ENCODE assay signal across 10 cellular contexts in genomic region chr6:41976794-41977484, GRCh38. TPM values are rescaled to one million over a fixed set of nuclear protein-coding genes. Genes with fewer than 3 reads are reported as not detected.
DNase-seq lines count a peak whose midpoint lies in the region; ATAC-seq and TF ChIP-seq lines count a peak whose summit lies in the region.
"Had no signal": no experiment of that assay in that cellular context is flagged by ENCODE, and none has a peak within 500 bp of the region (broad histone marks: within the 10 kb centered on the region; RNA-seq: fewer than 3 reads in every experiment).

No MANE protein-coding gene starts in this region.

- no peak overlapping the region for H3K27ac ChIP-seq in left ventricle myocardium inferior (replicated peaks)
- H3K27ac ChIP-seq: lower lobe of right lung had no signal

- in situ Hi-C loops in Caki2 (cut with HindIII; ENCODE audit: low pct_unique_long_range_greater_than_20kb, low sequenced_read_pairs) = no loop called here

- no peaks in the 10 kb centered on the region for H3K9me3 ChIP-seq in left ventricle myocardium inferior (replicated peaks)
- H3K9me3 ChIP-seq: lower lobe of right lung had no signal

- no peaks in the 10 kb centered on the region for H3K27me3 ChIP-seq in left ventricle myocardium inferior (ENCODE audit: low read depth)

- no peaks in the 10 kb centered on the region for H3K36me3 ChIP-seq in left ventricle myocardium inferior
- H3K36me3 ChIP-seq: lower lobe of right lung had no signal

- peaks cover 12% of the 10 kb centered on the region for H3K4me1 ChIP-seq in left ventricle myocardium inferior

- no peak for ATAC-seq in HG02623 (IDR thresholded peaks at IDR 0.05; ENCODE audit: unreplicated experiment)
- no peak for ATAC-seq in HG03378 (IDR thresholded peaks at IDR 0.05; ENCODE audit: unreplicated experiment)

- no peak overlapping the region for H3K4me3 ChIP-seq in left ventricle myocardium inferior
- H3K4me3 ChIP-seq: lower lobe of right lung had no signal

- DNase-seq in Caki2 (ENCODE audit: low read depth) = peak; percentile 40
- peak; percentile 68 for DNase-seq in LHCN-M2 (ENCODE audit: low read depth)
- DNase-seq in amniotic epithelial cell (ENCODE audit: low read depth) = peak; percentile 80
- DNase-seq in non-pigmented ciliary epithelial cell (ENCODE audit: low read depth) = peak; percentile 86
- no peak for DNase-seq in NCI-H510A treated with DMSO at 0.1 percent for 48 hours (lab: John Stamatoyannopoulos, UW)
- no peak for DNase-seq in left ventricle myocardium inferior
- DNase-seq: lower lobe of right lung, NCI-H1436 had no signal

- no peak for TF ChIP-seq CTCF in left ventricle myocardium inferior (IDR thresholded peaks at IDR 0.05; ENCODE audit: borderline replicate concordance)

- intact Hi-C loops in left ventricle myocardium inferior (cut with micrococcal nuclease) = no loop called here

RNA-seq across cellular contexts. Expression of gene CCND3, which starts 35.3 kb away (rescaled TPM):
- total RNA-seq in Caki2 (2014; rRNA removed; shearing (Covaris generic); ENCODE audit: low replicate concordance) = 209 and 278 TPM in 2 replicates
- 176 and 251 TPM in 2 replicates for total RNA-seq in LHCN-M2 (2014; rRNA removed)
- 121 TPM for polyA plus RNA-seq in LHCN-M2 (2012)
- total RNA-seq in left ventricle myocardium inferior = 44.5 TPM

RNA-seq across cellular contexts. Expression of gene BYSL, which starts 55.6 kb away (rescaled TPM):
- 139 and 161 TPM in 2 replicates for total RNA-seq in Caki2 (2014; rRNA removed; shearing (Covaris generic); ENCODE audit: low replicate concordance)
- total RNA-seq in LHCN-M2 (2014; rRNA removed) = 18.5 and 23.7 TPM in 2 replicates
- 25.7 TPM for polyA plus RNA-seq in LHCN-M2 (2012)
- total RNA-seq in left ventricle myocardium inferior = 9.0 TPM

RNA-seq across cellular contexts. Expression of gene MED20, which starts 56.0 kb away (rescaled TPM):
- total RNA-seq in Caki2 (2014; rRNA removed; shearing (Covaris generic); ENCODE audit: low replicate concordance) = 24.5 and 37.1 TPM in 2 replicates
- total RNA-seq in LHCN-M2 (2014; rRNA removed) (22.5 and 26.2 TPM in 2 replicates), left ventricle myocardium inferior (18.1 TPM)
- 25.3 TPM for polyA plus RNA-seq in LHCN-M2 (2012)

Comparison
In these comparisons a context has a peak if more than half of its experiments do, and no peak if none do; other contexts are left out.
1. DNase-seq: peak in Caki2 (single experiment), LHCN-M2 (single experiment), amniotic epithelial cell (single experiment) and non-pigmented ciliary epithelial cell (single experiment); none in NCI-H510A treated with DMSO at 0.1 percent for 48 hours (single experiment) and left ventricle myocardium inferior (single experiment).